In genomic region chr4:73383452-73383851, GRCh38 we compare ENCODE assay signal across 1 cellular context.
TF ChIP-seq lines count a peak whose summit lies in the region.

No MANE protein-coding gene starts in this region.

TF ChIP-seq in HepG2, 621 proteins besides CTCF, POLR2A, EP300 and RAD21:
- TF ChIP-seq TARDBP (CRISPR knock-in tag; IDR thresholded peaks at IDR 0.05) (no peak), SRSF1 (optimal IDR thresholded peaks at IDR 0.05; ENCODE audit: low read depth, low read length) (no peak), ZNF577 (CRISPR knock-in tag; IDR thresholded peaks at IDR 0.05; ENCODE audit: borderline replicate concordance, low read depth) (no peak), DMTF1 (CRISPR knock-in tag; IDR thresholded peaks at IDR 0.05) (no peak), ZNF232 (CRISPR knock-in tag; IDR thresholded peaks at IDR 0.05; ENCODE audit: borderline replicate concordance) (no peak), ZNF512 (CRISPR knock-in tag; IDR thresholded peaks at IDR 0.05) (no peak), ZNF263 (CRISPR knock-in tag; IDR thresholded peaks at IDR 0.05) (no peak), ZNF564 (CRISPR knock-in tag; IDR thresholded peaks at IDR 0.05) (no peak), HMGA1 (CRISPR knock-in tag; conservative IDR thresholded peaks at IDR 0.05) (no peak), HNF1A (IDR thresholded peaks at IDR 0.05; ENCODE audit: low read depth) (no peak), HNF1A (CRISPR knock-in tag; IDR thresholded peaks at IDR 0.05; ENCODE audit: borderline replicate concordance) (no peak), ZNF703 (CRISPR knock-in tag; IDR thresholded peaks at IDR 0.05; ENCODE audit: borderline replicate concordance) (no peak), GTF3A (CRISPR knock-in tag; conservative IDR thresholded peaks at IDR 0.05) (no peak), KDM4B (CRISPR knock-in tag; IDR thresholded peaks at IDR 0.05) (no peak), ZNF160 (CRISPR knock-in tag; IDR thresholded peaks at IDR 0.05) (no peak), KLF13 (CRISPR knock-in tag; IDR thresholded peaks at IDR 0.05) (no peak), MAFG (CRISPR knock-in tag; IDR thresholded peaks at IDR 0.05) (no peak), CAMTA2 (CRISPR knock-in tag; IDR thresholded peaks at IDR 0.05; ENCODE audit: borderline replicate concordance) (no peak)
TF ChIP-seq in HepG2: peak in this region for 0.
